ENCODE assay signal across 13 cellular contexts in genomic region chr7:50393076-50393475, GRCh38. TPM values are rescaled to one million over a fixed set of nuclear protein-coding genes. Genes with fewer than 3 reads are reported as not detected.
DNase-seq lines count a peak whose midpoint lies in the region; ATAC-seq and TF ChIP-seq lines count a peak whose summit lies in the region.
"Had no signal": no experiment of that assay in that cellular context is flagged by ENCODE, and none has a peak within 500 bp of the region (broad histone marks: within the 10 kb centered on the region; RNA-seq: fewer than 3 reads in every experiment).

No MANE protein-coding gene starts in this region.

- H3K36me3 Mint-ChIP-seq in activated T-cell treated with anti-CD3 and anti-CD28 coated beads, Interleukin-2, amount 50 U/mL, for 4 hours (ENCODE audit: insufficient read depth), result peaks cover 66% of the 10 kb centered on the region
- H3K36me3 Mint-ChIP-seq in natural killer cell, result peaks cover 32% of the 10 kb centered on the region

- peak; percentile 39 to 40 for DNase-seq in activated CD4-positive, alpha-beta T cell treated with anti-CD3 and anti-CD28 coated beads for 24 hours (ENCODE audit: low read depth in 2 of 2)
- no peak for DNase-seq in activated CD4-positive, alpha-beta T cell treated with anti-CD3 and anti-CD28 coated beads for 1 hour
- peak; percentile 44 for DNase-seq in activated T-cell treated with anti-CD3 and anti-CD28 coated beads, Interleukin-2, amount 50 U/mL, for 4 hours
- DNase-seq in natural killer cell (no peak), left ventricle myocardium superior (no peak), transverse colon (no peak), left lung (no peak)
- DNase-seq: DMS 273 treated with DMSO at 0.1 percent for 48 hours, glutamatergic neuron, occipital lobe, RPMI8226 had no signal

- TF ChIP-seq POLR2A in transverse colon (IDR thresholded peaks at IDR 0.05), result no peak

- no peak overlapping the region for H3K4me3 ChIP-seq in thymus (ENCODE audit: low read length)
- H3K4me3 ChIP-seq in transverse colon, result no peak overlapping the region
- H3K4me3 ChIP-seq in left lung, result no peak overlapping the region
- H3K4me3 ChIP-seq: thoracic aorta had no signal

- ATAC-seq in activated T-cell treated with anti-CD3 and anti-CD28 coated beads, Interleukin-2, amount 50 U/mL, for 4 hours, result peak; percentile 66 to 72
- ATAC-seq in natural killer cell (peak in 1 of 3 donors; percentile 7), left ventricle myocardium superior (no peak), left lung (no peak)

- H3K9me3 ChIP-seq in thymus (ENCODE audit: control insufficient read depth) (no peaks in the 10 kb centered on the region), transverse colon (no peaks in the 10 kb centered on the region), left lung (no peaks in the 10 kb centered on the region)
- H3K9me3 ChIP-seq: thoracic aorta had no signal

- peaks cover 2% of the 10 kb centered on the region for H3K4me1 ChIP-seq in thymus (ENCODE audit: control insufficient read depth, insufficient read depth, low read length)
- H3K4me1 ChIP-seq in transverse colon, result peaks cover 0 to 13% (median 0%) of the 10 kb centered on the region in 4 donors
- H3K4me1 ChIP-seq in left lung, result peaks cover 0 to 17% of the 10 kb centered on the region in 2 donors

- no peak for TF ChIP-seq CTCF in natural killer cell (IDR thresholded peaks at IDR 0.05)
- TF ChIP-seq CTCF in transverse colon (IDR thresholded peaks at IDR 0.05), result no peak
- no peak for TF ChIP-seq CTCF in left lung (IDR thresholded peaks at IDR 0.05)

- intact Hi-C loops in natural killer cell (cut with micrococcal nuclease), result no loop called here
- intact Hi-C loops in left ventricle myocardium superior (cut with micrococcal nuclease), result no loop called here
- intact Hi-C loops in transverse colon (cut with DNase I; ENCODE audit: low total_unique reads), result no loop called here
- intact Hi-C loops in left lung (cut with DNase I), result no loop called here

- H3K4me3 Mint-ChIP-seq in activated T-cell treated with anti-CD3 and anti-CD28 coated beads, Interleukin-2, amount 50 U/mL, for 4 hours, result peak overlapping the region; percentile 39
- peak overlapping the region; percentile 81 for H3K4me3 Mint-ChIP-seq in natural killer cell

- H3K36me3 ChIP-seq in thymus (ENCODE audit: control insufficient read depth, insufficient read depth), result peaks cover 59% of the 10 kb centered on the region
- no peaks in the 10 kb centered on the region for H3K36me3 ChIP-seq in transverse colon
- H3K36me3 ChIP-seq in left lung, result peaks cover 0 to 53% of the 10 kb centered on the region in 2 donors
- H3K36me3 ChIP-seq: thoracic aorta had no signal

- H3K27me3 ChIP-seq in thymus (ENCODE audit: control insufficient read depth, insufficient read depth) (no peaks in the 10 kb centered on the region), transverse colon (no peaks in the 10 kb centered on the region), left lung (peaks cover 0 to 3% of the 10 kb centered on the region in 2 donors)

- WGBS in thymus, result 56% methylated on average over 1 of the region's 1 CpG
- WGBS in transverse colon (ENCODE audit: low coverage in 1 of 2), 2 donors, result 23 to 100% methylated on average over 1 of the region's 1 CpG

- H3K27ac Mint-ChIP-seq in natural killer cell, result peak overlapping the region; percentile 82 to 94

- TF ChIP-seq EP300 in transverse colon (IDR thresholded peaks at IDR 0.05; ENCODE audit: low read depth), result no peak

- no peaks in the 10 kb centered on the region for H3K27me3 Mint-ChIP-seq in activated T-cell treated with anti-CD3 and anti-CD28 coated beads, Interleukin-2, amount 50 U/mL, for 4 hours (ENCODE audit: low read depth)
- no peaks in the 10 kb centered on the region for H3K27me3 Mint-ChIP-seq in natural killer cell (ENCODE audit: low read depth in 2 of 2)

- peaks cover 5% of the 10 kb centered on the region for H3K9me3 Mint-ChIP-seq in activated T-cell treated with anti-CD3 and anti-CD28 coated beads, Interleukin-2, amount 50 U/mL, for 4 hours
- no peaks in the 10 kb centered on the region for H3K9me3 Mint-ChIP-seq in natural killer cell

- in situ Hi-C loops in transverse colon (cut with MboI; ENCODE audit: low pct_ligation_motif_present in 1 of 4, low pct_unique_long_range_greater_than_20kb in 1 of 4, low sequenced_read_pairs in 3 of 4), result no loop called here

- peak overlapping the region; percentile 75 for H3K27ac ChIP-seq in thymus (ENCODE audit: low read depth)
- no peak overlapping the region for H3K27ac ChIP-seq in transverse colon
- peak overlapping the region in 1 of 2 donors; percentile 0 for H3K27ac ChIP-seq in left lung
- H3K27ac ChIP-seq: thoracic aorta had no signal

- peaks cover 92% of the 10 kb centered on the region for H3K4me1 Mint-ChIP-seq in activated T-cell treated with anti-CD3 and anti-CD28 coated beads, Interleukin-2, amount 50 U/mL, for 4 hours (ENCODE audit: low read depth)
- peaks cover 82 to 84% of the 10 kb centered on the region in 2 donors for H3K4me1 Mint-ChIP-seq in natural killer cell

RNA-seq across cellular contexts. Expression of gene FIGNL1, which starts 57.1 kb away (rescaled TPM):
- 10 to 100 TPM; 27.9 to 40.7 (median 35.1) TPM for total RNA-seq in activated T-cell treated with anti-CD3 and anti-CD28 coated beads, Interleukin-2, amount 50 U/mL, for 4 hours
- total RNA-seq in natural killer cell (10 to 100 TPM in 1 of 3 donors, 1 to 10 TPM in 2; 5.5 to 12.6 (median 7.6) TPM), left ventricle myocardium superior (5.2 TPM), transverse colon (1 to 10 TPM in 3 of 4 donors, under 1 TPM in 1; 0.80 to 6.2 (median 3.6) TPM), left lung (10 to 100 TPM; 12.0 to 13.5 TPM)
- polyA plus RNA-seq in thymus, result 9.0 TPM

Comparison
In these comparisons a context has a peak if more than half of its experiments do, and no peak if none do; other contexts are left out.
1. DNase-seq: peak in activated CD4-positive, alpha-beta T cell treated with anti-CD3 and anti-CD28 coated beads for 24 hours (2 of 2) and activated T-cell treated with anti-CD3 and anti-CD28 coated beads, Interleukin-2, amount 50 U/mL, for 4 hours (single experiment); none in activated CD4-positive, alpha-beta T cell treated with anti-CD3 and anti-CD28 coated beads for 1 hour (single experiment), natural killer cell (single experiment), left ventricle myocardium superior (single experiment), transverse colon (single experiment) and left lung (0 of 2).
2. ATAC-seq: peak in activated T-cell treated with anti-CD3 and anti-CD28 coated beads, Interleukin-2, amount 50 U/mL, for 4 hours (2 of 2); none in left ventricle myocardium superior (single experiment) and left lung (single experiment).